ENCODE assay signal across 32 cellular contexts in genomic region chr10:7587865-7588188, GRCh38.
"Had no signal": no experiment of that assay in that cellular context is flagged by ENCODE, and none has a peak within 500 bp of the region (broad histone marks: within the 10 kb centered on the region; RNA-seq: fewer than 3 reads in every experiment).

No MANE protein-coding gene starts in this region.

- H3K4me1 ChIP-seq: adrenal gland, body of pancreas, breast epithelium had no signal

- H3K36me3 ChIP-seq: adrenal gland, brain microvascular endothelial cell, breast epithelium, WERI-Rb-1 had no signal

- FAIRE-seq: astrocyte, TTC549 had no signal

- DNase-seq: activated CD4-positive, alpha-beta memory T cell treated with anti-CD3 and anti-CD28 coated beads, Interleukin-2, amount 10 ng/mL, durations not matched to agents 7 days and 5 days; activated CD4-positive, alpha-beta T cell treated with anti-CD3 and anti-CD28 coated beads for 1 hour; activated CD4-positive, alpha-beta T cell treated with anti-CD3 and anti-CD28 coated beads for 36 hours; activated CD4-positive, alpha-beta T cell treated with anti-CD3 and anti-CD28 coated beads for 48 hours; activated CD4-positive, alpha-beta T cell treated with anti-CD3 and anti-CD28 coated beads, Interleukin-2, amount 10 ng/mL, durations not matched to agents 7 days and 5 days; activated CD4-positive, alpha-beta T cell treated with anti-CD3 and anti-CD28 coated beads, Interleukin-2, amount 50 U/mL, for 48 hours; activated CD4-positive, CD25-positive, alpha-beta regulatory T cell; activated CD8-positive, alpha-beta memory T cell treated with anti-CD3 and anti-CD28 coated beads, Interleukin-2, amount 10 ng/mL, durations not matched to agents 7 days and 5 days; activated CD8-positive, alpha-beta memory T cell treated with anti-CD3 and anti-CD28 coated beads, Interleukin-2, amount 50 U/mL, for 48 hours; activated CD8-positive, alpha-beta T cell treated with anti-CD3 and anti-CD28 coated beads, Interleukin-2, amount 10 ng/mL, durations not matched to agents 7 days and 5 days; activated effector memory CD4-positive, alpha-beta T cell treated with Interleukin-2 at 50 U/mL for 16 hours; activated gamma-delta T cell; activated naive CD4-positive, alpha-beta T cell treated with anti-CD3 and anti-CD28 coated beads for 36 hours; activated naive CD4-positive, alpha-beta T cell treated with anti-CD3 and anti-CD28 coated beads, Interleukin-2, amount 50 U/mL, for 16 hours; activated naive CD8-positive, alpha-beta T cell treated with anti-CD3 and anti-CD28 coated beads for 36 hours; activated T-cell treated with anti-CD3 and anti-CD28 coated beads, Interleukin-2, amount 50 U/mL, for 24 hours; amniotic stem cell; aorta; body of pancreas; brain microvascular endothelial cell; central memory CD4-positive, alpha-beta T cell; T-helper 1 cell; T-helper 2 cell; T-helper 9 cell; WERI-Rb-1 had no signal

- H3K4me3 ChIP-seq: adrenal gland, body of pancreas, breast epithelium had no signal

- ATAC-seq: activated CD4-positive, alpha-beta T cell treated with anti-CD3 and anti-CD28 coated beads for 36 hours; activated CD4-positive, CD25-positive, alpha-beta regulatory T cell treated with anti-CD3 and anti-CD28 coated beads, Interleukin-2, amount 50 U/mL, for 24 hours; activated CD8-positive, alpha-beta memory T cell treated with anti-CD3 and anti-CD28 coated beads, Interleukin-2, amount 10 ng/mL, durations not matched to agents 7 days and 5 days; activated CD8-positive, alpha-beta T cell treated with anti-CD3 and anti-CD28 coated beads, Interleukin-2, amount 10 ng/mL, durations not matched to agents 7 days and 5 days; activated naive CD4-positive, alpha-beta T cell treated with anti-CD3 and anti-CD28 coated beads, Interleukin-2, amount 50 U/mL, for 72 hours; body of pancreas; WTC11 had no signal

- H3K27ac ChIP-seq: adrenal gland, body of pancreas, brain microvascular endothelial cell, breast epithelium, WERI-Rb-1 had no signal

- H3K27me3 ChIP-seq: adrenal gland, body of pancreas, brain microvascular endothelial cell, breast epithelium had no signal

- H3K9me3 ChIP-seq: adrenal gland, body of pancreas, breast epithelium had no signal
